2 cellular contexts compared by ENCODE assay signal in the genomic region with DNA sequence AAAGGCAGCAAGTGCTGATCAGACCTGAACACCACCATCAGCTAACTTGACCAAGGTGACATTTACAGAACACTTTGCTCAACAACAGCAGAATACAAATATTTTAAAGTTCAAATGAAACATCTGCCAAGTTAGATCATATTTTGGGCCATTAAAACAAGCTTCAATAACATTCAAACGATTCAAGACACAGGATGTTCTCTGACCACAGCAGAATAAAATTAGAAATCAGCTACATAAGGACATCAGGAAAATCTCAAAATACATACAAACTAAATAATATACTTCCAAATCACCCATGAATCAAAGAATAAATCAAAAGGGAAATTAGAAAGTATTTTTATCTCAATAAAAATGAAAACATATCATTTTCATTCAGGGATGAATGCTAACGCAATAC.
TF ChIP-seq lines count a peak whose summit lies in the region.

No MANE protein-coding gene starts in this region.

TF ChIP-seq in IMR-90, 13 proteins besides CTCF, POLR2A, EP300 and RAD21:
- TF ChIP-seq, protein P1, sequence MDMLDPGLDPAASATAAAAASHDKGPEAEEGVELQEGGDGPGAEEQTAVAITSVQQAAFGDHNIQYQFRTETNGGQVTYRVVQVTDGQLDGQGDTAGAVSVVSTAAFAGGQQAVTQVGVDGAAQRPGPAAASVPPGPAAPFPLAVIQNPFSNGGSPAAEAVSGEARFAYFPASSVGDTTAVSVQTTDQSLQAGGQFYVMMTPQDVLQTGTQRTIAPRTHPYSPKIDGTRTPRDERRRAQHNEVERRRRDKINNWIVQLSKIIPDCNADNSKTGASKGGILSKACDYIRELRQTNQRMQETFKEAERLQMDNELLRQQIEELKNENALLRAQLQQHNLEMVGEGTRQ (IDR thresholded peaks at IDR 0.05; ENCODE audit: low read depth, low read length) = no peak
- TF ChIP-seq CHD1 (IDR thresholded peaks at IDR 0.05; ENCODE audit: low read depth, low read length) (no peak), CEBPB (IDR thresholded peaks at IDR 0.05; ENCODE audit: low read depth, low read length) (no peak), SMC3 (IDR thresholded peaks at IDR 0.05; ENCODE audit: low read depth, low read length) (no peak), MAFK (IDR thresholded peaks at IDR 0.05; ENCODE audit: low read depth, low read length) (no peak), MXI1 (IDR thresholded peaks at IDR 0.05; ENCODE audit: borderline replicate concordance, low read depth, low read length) (no peak), RCOR1 (IDR thresholded peaks at IDR 0.05; ENCODE audit: insufficient replicate concordance, low read length) (no peak), RFX5 (IDR thresholded peaks at IDR 0.05; ENCODE audit: low read depth, low read length) (no peak), NFE2L2 (IDR thresholded peaks at IDR 0.05; ENCODE audit: low read depth, low read length) (no peak)
- TF ChIP-seq, protein P2, sequence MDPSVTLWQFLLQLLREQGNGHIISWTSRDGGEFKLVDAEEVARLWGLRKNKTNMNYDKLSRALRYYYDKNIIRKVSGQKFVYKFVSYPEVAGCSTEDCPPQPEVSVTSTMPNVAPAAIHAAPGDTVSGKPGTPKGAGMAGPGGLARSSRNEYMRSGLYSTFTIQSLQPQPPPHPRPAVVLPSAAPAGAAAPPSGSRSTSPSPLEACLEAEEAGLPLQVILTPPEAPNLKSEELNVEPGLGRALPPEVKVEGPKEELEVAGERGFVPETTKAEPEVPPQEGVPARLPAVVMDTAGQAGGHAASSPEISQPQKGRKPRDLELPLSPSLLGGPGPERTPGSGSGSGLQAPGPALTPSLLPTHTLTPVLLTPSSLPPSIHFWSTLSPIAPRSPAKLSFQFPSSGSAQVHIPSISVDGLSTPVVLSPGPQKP (IDR thresholded peaks at IDR 0.05; ENCODE audit: borderline replicate concordance, low read depth, low read length) = no peak

TF ChIP-seq in K562, 482 proteins besides CTCF, POLR2A, EP300 and RAD21:
- TF ChIP-seq, protein P3, sequence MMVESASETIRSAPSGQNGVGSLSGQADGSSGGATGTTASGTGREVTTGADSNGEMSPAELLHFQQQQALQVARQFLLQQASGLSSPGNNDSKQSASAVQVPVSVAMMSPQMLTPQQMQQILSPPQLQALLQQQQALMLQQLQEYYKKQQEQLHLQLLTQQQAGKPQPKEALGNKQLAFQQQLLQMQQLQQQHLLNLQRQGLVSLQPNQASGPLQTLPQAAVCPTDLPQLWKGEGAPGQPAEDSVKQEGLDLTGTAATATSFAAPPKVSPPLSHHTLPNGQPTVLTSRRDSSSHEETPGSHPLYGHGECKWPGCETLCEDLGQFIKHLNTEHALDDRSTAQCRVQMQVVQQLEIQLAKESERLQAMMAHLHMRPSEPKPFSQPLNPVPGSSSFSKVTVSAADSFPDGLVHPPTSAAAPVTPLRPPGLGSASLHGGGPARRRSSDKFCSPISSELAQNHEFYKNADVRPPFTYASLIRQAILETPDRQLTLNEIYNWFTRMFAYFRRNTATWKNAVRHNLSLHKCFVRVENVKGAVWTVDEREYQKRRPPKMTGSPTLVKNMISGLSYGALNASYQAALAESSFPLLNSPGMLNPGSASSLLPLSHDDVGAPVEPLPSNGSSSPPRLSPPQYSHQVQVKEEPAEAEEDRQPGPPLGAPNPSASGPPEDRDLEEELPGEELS (CRISPR knock-in tag; IDR thresholded peaks at IDR 0.05; ENCODE audit: borderline replicate concordance) = no peak
- TF ChIP-seq, protein P4, sequence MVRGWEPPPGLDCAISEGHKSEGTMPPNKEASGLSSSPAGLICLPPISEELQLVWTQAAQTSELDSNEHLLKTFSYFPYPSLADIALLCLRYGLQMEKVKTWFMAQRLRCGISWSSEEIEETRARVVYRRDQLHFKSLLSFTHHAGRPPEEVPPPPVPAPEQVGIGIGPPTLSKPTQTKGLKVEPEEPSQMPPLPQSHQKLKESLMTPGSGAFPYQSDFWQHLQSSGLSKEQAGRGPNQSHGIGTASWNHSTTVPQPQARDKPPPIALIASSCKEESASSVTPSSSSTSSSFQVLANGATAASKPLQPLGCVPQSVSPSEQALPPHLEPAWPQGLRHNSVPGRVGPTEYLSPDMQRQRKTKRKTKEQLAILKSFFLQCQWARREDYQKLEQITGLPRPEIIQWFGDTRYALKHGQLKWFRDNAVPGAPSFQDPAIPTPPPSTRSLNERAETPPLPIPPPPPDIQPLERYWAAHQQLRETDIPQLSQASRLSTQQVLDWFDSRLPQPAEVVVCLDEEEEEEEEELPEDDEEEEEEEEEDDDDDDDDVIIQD (CRISPR knock-in tag; IDR thresholded peaks at IDR 0.05) = no peak
- no peak for TF ChIP-seq CCAR2 (IDR thresholded peaks at IDR 0.05; ENCODE audit: low read depth, low read length)
- TF ChIP-seq BCL6 (CRISPR knock-in tag; IDR thresholded peaks at IDR 0.05) = no peak
- TF ChIP-seq, protein P5, sequence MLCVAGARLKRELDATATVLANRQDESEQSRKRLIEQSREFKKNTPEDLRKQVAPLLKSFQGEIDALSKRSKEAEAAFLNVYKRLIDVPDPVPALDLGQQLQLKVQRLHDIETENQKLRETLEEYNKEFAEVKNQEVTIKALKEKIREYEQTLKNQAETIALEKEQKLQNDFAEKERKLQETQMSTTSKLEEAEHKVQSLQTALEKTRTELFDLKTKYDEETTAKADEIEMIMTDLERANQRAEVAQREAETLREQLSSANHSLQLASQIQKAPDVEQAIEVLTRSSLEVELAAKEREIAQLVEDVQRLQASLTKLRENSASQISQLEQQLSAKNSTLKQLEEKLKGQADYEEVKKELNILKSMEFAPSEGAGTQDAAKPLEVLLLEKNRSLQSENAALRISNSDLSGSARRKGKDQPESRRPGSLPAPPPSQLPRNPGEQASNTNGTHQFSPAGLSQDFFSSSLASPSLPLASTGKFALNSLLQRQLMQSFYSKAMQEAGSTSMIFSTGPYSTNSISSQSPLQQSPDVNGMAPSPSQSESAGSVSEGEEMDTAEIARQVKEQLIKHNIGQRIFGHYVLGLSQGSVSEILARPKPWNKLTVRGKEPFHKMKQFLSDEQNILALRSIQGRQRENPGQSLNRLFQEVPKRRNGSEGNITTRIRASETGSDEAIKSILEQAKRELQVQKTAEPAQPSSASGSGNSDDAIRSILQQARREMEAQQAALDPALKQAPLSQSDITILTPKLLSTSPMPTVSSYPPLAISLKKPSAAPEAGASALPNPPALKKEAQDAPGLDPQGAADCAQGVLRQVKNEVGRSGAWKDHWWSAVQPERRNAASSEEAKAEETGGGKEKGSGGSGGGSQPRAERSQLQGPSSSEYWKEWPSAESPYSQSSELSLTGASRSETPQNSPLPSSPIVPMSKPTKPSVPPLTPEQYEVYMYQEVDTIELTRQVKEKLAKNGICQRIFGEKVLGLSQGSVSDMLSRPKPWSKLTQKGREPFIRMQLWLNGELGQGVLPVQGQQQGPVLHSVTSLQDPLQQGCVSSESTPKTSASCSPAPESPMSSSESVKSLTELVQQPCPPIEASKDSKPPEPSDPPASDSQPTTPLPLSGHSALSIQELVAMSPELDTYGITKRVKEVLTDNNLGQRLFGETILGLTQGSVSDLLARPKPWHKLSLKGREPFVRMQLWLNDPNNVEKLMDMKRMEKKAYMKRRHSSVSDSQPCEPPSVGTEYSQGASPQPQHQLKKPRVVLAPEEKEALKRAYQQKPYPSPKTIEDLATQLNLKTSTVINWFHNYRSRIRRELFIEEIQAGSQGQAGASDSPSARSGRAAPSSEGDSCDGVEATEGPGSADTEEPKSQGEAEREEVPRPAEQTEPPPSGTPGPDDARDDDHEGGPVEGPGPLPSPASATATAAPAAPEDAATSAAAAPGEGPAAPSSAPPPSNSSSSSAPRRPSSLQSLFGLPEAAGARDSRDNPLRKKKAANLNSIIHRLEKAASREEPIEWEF (CRISPR knock-in tag; IDR thresholded peaks at IDR 0.05) = no peak
- TF ChIP-seq POLR2B (IDR thresholded peaks at IDR 0.05; ENCODE audit: low read depth, partially characterized antibody) = no peak
- TF ChIP-seq OTX1 (CRISPR knock-in tag; IDR thresholded peaks at IDR 0.05) = no peak
- TF ChIP-seq TBL1XR1 (IDR thresholded peaks at IDR 0.05; ENCODE audit: low read length in 2 of 2) = no peak
- no peak for TF ChIP-seq TAF15 (IDR thresholded peaks at IDR 0.05; ENCODE audit: low read depth, low read length)
- TF ChIP-seq KLF16 (IDR thresholded peaks at IDR 0.05) = no peak
- no peak for TF ChIP-seq SRSF9 (IDR thresholded peaks at IDR 0.05; ENCODE audit: borderline replicate concordance, low read depth, low read length)
TF ChIP-seq in K562: peak in this region for 0.
